ENCODE assay signal across 8 cellular contexts in genomic region chr1:50959303-50959912, GRCh38. TPM values are rescaled to one million over a fixed set of nuclear protein-coding genes. Genes with fewer than 3 reads are reported as not detected.
DNase-seq lines count a peak whose midpoint lies in the region; ATAC-seq and TF ChIP-seq lines count a peak whose summit lies in the region.

No MANE protein-coding gene starts in this region.

- H3K4me1 ChIP-seq in SJSA1 (replicated peaks) (peaks cover 18% of the 10 kb centered on the region), mononuclear cell (ENCODE audit: insufficient read depth, low read length) (peaks cover 17% of the 10 kb centered on the region)

- no peaks in the 10 kb centered on the region for H3K9me3 ChIP-seq in SJSA1 (replicated peaks)
- no peaks in the 10 kb centered on the region for H3K9me3 ChIP-seq in mononuclear cell (ENCODE audit: low read depth, low read length)

- peak; percentile 25 for DNase-seq in activated CD8-positive, alpha-beta memory T cell treated with anti-CD3 and anti-CD28 coated beads, Interleukin-2, amount 50 U/mL, for 4 hours
- DNase-seq in activated CD8-positive, alpha-beta memory T cell treated with anti-CD3 and anti-CD28 coated beads, Interleukin-2, amount 50 U/mL, for 48 hours = no peak
- peak; percentile 34 to 53 for DNase-seq in SJSA1 (ENCODE audit: low read depth in 1 of 2, low spot score in 2 of 2)
- peak in 2 of 10 donors; percentile 27 to 40 for DNase-seq in dorsolateral prefrontal cortex

- TF ChIP-seq CTCF in dorsolateral prefrontal cortex (IDR thresholded peaks at IDR 0.05 in 54 of 56, conservative IDR thresholded peaks at IDR 0.05 in 2 of 56; ENCODE audit: low read depth in 1 of 56, partially characterized antibody in 56 of 56) = no peak

- ATAC-seq in HG03060 (IDR thresholded peaks at IDR 0.05; ENCODE audit: low read depth, unreplicated experiment) (peak; percentile 13), HG03571 (IDR thresholded peaks at IDR 0.05; ENCODE audit: unreplicated experiment) (no peak), GM19397 (IDR thresholded peaks at IDR 0.05; ENCODE audit: unreplicated experiment) (no peak)

- intact Hi-C loops in dorsolateral prefrontal cortex (cut with DNase I) = loop anchor here in 1 of 2 donors (2.0 kb wide), 1 partner anchor 31 kb away; no protein-coding TSS in a partner anchor

- H3K4me3 ChIP-seq in SJSA1 (peak overlapping the region; percentile 85), dorsolateral prefrontal cortex (peak overlapping the region; percentile 51 to 98 (median 79)), mononuclear cell (ENCODE audit: low read length) (peak overlapping the region; percentile 73)

- H3K27me3 ChIP-seq in SJSA1 (replicated peaks) (no peaks in the 10 kb centered on the region), dorsolateral prefrontal cortex (no peaks in the 10 kb centered on the region), mononuclear cell (ENCODE audit: insufficient read depth, low read length) (no peaks in the 10 kb centered on the region)

- H3K27ac ChIP-seq in SJSA1 (no peak overlapping the region), dorsolateral prefrontal cortex (peak overlapping the region in 45 of 59 donors; percentile 10 to 97 (median 87))

- peaks cover 10% of the 10 kb centered on the region; the same call in 1 of the 2 replicates for H3K36me3 ChIP-seq in SJSA1

RNA-seq across cellular contexts. Expression of gene FAF1, which starts 0.7 kb away (rescaled TPM):
- total RNA-seq in SJSA1 (2014; rRNA removed; shearing (Covaris generic)) = 81.7 and 96.3 TPM in 2 replicates
- 100 to 1,000 TPM in 1 of 120 experiments, 10 to 100 TPM in 119; 61.7 to 103 (median 81.7) TPM for total RNA-seq in dorsolateral prefrontal cortex
- total RNA-seq in mononuclear cell = 49.6 TPM

RNA-seq across cellular contexts. Expression of gene CDKN2C, which starts 10.6 kb away (rescaled TPM):
- total RNA-seq in SJSA1 (2014; rRNA removed; shearing (Covaris generic)) = 222 and 225 TPM in 2 replicates
- total RNA-seq in dorsolateral prefrontal cortex (10 to 100 TPM in 59 of 120 experiments, 1 to 10 TPM in 61; 3.9 to 24.6 (median 9.9) TPM), mononuclear cell (5.2 TPM)
